In the genomic region with DNA sequence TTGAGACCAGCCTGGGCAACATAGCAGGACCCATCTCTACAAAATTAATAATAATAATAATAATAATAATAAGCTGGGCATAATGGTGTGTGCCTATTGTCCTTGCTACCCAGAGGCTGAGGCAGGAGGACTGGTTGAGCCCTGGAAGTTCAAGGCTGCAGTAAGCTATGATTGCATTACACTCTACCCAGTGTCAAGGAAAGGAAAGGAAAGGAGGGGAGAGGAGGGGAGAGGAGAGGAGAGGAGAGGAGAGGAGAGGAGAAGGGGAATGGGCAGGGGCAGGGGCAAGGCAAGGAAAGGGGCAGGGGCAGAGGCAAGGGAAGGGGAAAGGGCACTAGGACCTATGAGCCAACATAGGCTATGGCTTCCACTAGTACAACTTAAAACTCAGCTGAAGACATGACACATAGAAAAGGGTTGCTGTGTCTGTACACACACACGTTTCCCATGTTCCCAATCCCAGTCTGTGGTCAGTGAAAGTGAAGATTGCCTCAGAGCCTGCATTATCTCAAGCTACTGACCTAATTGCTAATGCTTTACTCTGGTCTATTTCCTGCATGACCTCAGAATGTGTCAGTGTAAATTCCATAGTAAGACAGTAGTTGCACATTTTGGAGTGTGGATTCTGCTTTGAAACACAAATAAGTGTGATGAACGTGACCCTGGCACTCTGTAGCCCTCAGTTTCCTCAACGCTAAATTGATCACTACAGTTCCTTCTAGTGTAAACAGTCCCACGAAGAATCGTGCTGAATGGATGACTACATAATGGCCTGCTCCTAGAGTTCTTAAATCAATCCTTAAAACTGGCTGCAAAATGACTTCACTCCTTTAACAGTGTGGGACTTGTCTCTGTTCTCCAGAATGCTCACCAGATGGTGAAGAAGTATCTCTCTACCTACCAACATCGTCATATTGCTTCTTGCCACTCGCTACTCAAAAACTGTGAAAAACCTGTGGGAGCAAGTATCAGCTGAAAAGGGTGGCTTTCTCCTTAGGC, we compare ENCODE assay signal across 1 cellular context.
TF ChIP-seq lines count a peak whose summit lies in the region.

No MANE protein-coding gene starts in this region.

TF ChIP-seq in GM23338, 12 proteins besides CTCF, POLR2A, EP300 and RAD21 (continued from another document):
- TF ChIP-seq, protein P1, sequence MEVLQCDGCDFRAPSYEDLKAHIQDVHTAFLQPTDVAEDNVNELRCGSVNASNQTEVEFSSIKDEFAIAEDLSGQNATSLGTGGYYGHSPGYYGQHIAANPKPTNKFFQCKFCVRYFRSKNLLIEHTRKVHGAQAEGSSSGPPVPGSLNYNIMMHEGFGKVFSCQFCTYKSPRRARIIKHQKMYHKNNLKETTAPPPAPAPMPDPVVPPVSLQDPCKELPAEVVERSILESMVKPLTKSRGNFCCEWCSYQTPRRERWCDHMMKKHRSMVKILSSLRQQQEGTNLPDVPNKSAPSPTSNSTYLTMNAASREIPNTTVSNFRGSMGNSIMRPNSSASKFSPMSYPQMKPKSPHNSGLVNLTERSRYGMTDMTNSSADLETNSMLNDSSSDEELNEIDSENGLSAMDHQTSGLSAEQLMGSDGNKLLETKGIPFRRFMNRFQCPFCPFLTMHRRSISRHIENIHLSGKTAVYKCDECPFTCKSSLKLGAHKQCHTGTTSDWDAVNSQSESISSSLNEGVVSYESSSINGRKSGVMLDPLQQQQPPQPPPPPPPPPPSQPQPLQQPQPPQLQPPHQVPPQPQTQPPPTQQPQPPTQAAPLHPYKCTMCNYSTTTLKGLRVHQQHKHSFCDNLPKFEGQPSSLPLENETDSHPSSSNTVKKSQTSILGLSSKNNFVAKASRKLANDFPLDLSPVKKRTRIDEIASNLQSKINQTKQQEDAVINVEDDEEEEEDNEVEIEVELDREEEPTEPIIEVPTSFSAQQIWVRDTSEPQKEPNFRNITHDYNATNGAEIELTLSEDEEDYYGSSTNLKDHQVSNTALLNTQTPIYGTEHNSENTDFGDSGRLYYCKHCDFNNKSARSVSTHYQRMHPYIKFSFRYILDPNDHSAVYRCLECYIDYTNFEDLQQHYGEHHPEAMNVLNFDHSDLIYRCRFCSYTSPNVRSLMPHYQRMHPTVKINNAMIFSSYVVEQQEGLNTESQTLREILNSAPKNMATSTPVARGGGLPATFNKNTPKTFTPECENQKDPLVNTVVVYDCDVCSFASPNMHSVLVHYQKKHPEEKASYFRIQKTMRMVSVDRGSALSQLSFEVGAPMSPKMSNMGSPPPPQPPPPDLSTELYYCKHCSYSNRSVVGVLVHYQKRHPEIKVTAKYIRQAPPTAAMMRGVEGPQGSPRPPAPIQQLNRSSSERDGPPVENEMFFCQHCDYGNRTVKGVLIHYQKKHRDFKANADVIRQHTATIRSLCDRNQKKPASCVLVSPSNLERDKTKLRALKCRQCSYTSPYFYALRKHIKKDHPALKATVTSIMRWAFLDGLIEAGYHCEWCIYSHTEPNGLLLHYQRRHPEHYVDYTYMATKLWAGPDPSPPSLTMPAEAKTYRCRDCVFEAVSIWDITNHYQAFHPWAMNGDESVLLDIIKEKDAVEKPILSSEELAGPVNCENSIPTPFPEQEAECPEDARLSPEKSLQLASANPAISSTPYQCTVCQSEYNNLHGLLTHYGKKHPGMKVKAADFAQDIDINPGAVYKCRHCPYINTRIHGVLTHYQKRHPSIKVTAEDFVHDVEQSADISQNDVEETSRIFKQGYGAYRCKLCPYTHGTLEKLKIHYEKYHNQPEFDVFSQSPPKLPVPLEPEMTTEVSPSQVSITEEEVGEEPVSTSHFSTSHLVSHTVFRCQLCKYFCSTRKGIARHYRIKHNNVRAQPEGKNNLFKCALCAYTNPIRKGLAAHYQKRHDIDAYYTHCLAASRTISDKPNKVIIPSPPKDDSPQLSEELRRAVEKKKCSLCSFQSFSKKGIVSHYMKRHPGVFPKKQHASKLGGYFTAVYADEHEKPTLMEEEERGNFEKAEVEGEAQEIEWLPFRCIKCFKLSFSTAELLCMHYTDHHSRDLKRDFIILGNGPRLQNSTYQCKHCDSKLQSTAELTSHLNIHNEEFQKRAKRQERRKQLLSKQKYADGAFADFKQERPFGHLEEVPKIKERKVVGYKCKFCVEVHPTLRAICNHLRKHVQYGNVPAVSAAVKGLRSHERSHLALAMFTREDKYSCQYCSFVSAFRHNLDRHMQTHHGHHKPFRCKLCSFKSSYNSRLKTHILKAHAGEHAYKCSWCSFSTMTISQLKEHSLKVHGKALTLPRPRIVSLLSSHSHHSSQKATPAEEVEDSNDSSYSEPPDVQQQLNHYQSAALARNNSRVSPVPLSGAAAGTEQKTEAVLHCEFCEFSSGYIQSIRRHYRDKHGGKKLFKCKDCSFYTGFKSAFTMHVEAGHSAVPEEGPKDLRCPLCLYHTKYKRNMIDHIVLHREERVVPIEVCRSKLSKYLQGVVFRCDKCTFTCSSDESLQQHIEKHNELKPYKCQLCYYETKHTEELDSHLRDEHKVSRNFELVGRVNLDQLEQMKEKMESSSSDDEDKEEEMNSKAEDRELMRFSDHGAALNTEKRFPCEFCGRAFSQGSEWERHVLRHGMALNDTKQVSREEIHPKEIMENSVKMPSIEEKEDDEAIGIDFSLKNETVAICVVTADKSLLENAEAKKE (CRISPR knock-in tag; IDR thresholded peaks at IDR 0.05), result no peak
- TF ChIP-seq EZH2phosphoT487 (IDR thresholded peaks at IDR 0.05; ENCODE audit: unreplicated experiment) (no peak), ZNF331 (CRISPR knock-in tag; IDR thresholded peaks at IDR 0.05; ENCODE audit: low read depth) (no peak), STAT1 (IDR thresholded peaks at IDR 0.05; ENCODE audit: unreplicated experiment) (no peak), POLR2AphosphoS5 (IDR thresholded peaks at IDR 0.05; ENCODE audit: low read depth) (no peak)
TF ChIP-seq in GM23338: peak in this region for 0.
